Comparison of ENCODE assay signal across 1 cellular context in genomic region chr7:100890640-100891521, GRCh38.
A peak's percentile ranks its signal among the peaks of the same experiment; 100 is the strongest.
TF ChIP-seq lines count a peak whose summit lies in the region.

No MANE protein-coding gene starts in this region.

TF ChIP-seq in GM12878, 131 proteins besides CTCF, POLR2A, EP300 and RAD21 (continues in another document):
- TF ChIP-seq MYC (IDR thresholded peaks at IDR 0.05; ENCODE audit: insufficient read depth, insufficient read length, insufficient replicate concordance, low read length, severe bottlenecking) (no peak), ZNF384 (IDR thresholded peaks at IDR 0.05; ENCODE audit: borderline replicate concordance, low read depth, low read length) (no peak), REST (IDR thresholded peaks at IDR 0.05; ENCODE audit: low read depth, low read length) (no peak), USF1 (IDR thresholded peaks at IDR 0.05; ENCODE audit: borderline replicate concordance, extremely low read length, insufficient read depth, low read depth, low read length) (no peak), LARP7 (IDR thresholded peaks at IDR 0.05) (no peak), NR2C2 (IDR thresholded peaks at IDR 0.05; ENCODE audit: borderline replicate concordance, control insufficient read depth, insufficient read length, low read depth) (no peak), NR2C1 (IDR thresholded peaks at IDR 0.05) (no peak), MEF2B (IDR thresholded peaks at IDR 0.05; ENCODE audit: partially characterized antibody, poor library complexity, severe bottlenecking) (no peak), NKRF (conservative IDR thresholded peaks at IDR 0.05) (no peak), SIN3A (IDR thresholded peaks at IDR 0.05; ENCODE audit: low read depth, low read length) (no peak), POLR2AphosphoS2 (IDR thresholded peaks at IDR 0.05; ENCODE audit: low read depth, low read length) (no peak), ZBED1 (IDR thresholded peaks at IDR 0.05; ENCODE audit: borderline replicate concordance) (no peak), ZSCAN29 (IDR thresholded peaks at IDR 0.05) (no peak), KDM1A (IDR thresholded peaks at IDR 0.05; ENCODE audit: borderline replicate concordance) (no peak), NFYA (IDR thresholded peaks at IDR 0.05; ENCODE audit: borderline replicate concordance, low read depth, low read length) (no peak), ZBTB4 (CRISPR knock-in tag; IDR thresholded peaks at IDR 0.05) (no peak), ASH2L (IDR thresholded peaks at IDR 0.05; ENCODE audit: borderline replicate concordance, low read depth) (no peak), TAF1 (IDR thresholded peaks at IDR 0.05; ENCODE audit: borderline replicate concordance, low read depth, low read length) (no peak), PML (IDR thresholded peaks at IDR 0.05; ENCODE audit: low read length) (no peak), RBBP5 (conservative IDR thresholded peaks at IDR 0.05) (no peak), TARDBP (IDR thresholded peaks at IDR 0.05; ENCODE audit: borderline replicate concordance) (no peak), PAX8 (IDR thresholded peaks at IDR 0.05) (no peak), HDGF (IDR thresholded peaks at IDR 0.05) (0 out of 2 replicates have a peak, but pooled peaks have one; percentile 18), HCFC1 (IDR thresholded peaks at IDR 0.05; ENCODE audit: low read length) (no peak), ATF2 (IDR thresholded peaks at IDR 0.05; ENCODE audit: low read length) (no peak), FOS (IDR thresholded peaks at IDR 0.05; ENCODE audit: borderline replicate concordance, extremely low read depth, insufficient read length) (no peak), PRDM15 (CRISPR knock-in tag; IDR thresholded peaks at IDR 0.05) (no peak), ZNF592 (IDR thresholded peaks at IDR 0.05) (no peak), MEF2A (IDR thresholded peaks at IDR 0.05; ENCODE audit: insufficient read depth, low read depth, low read length) (no peak), ELK1 (IDR thresholded peaks at IDR 0.05; ENCODE audit: low read depth, low read length) (no peak), NR2F1 (conservative IDR thresholded peaks at IDR 0.05) (no peak), NBN (IDR thresholded peaks at IDR 0.05) (0 out of 2 replicates have a peak, but pooled peaks have one; percentile 3), MXI1 (IDR thresholded peaks at IDR 0.05; ENCODE audit: low read depth, low read length) (no peak), IKZF1 (conservative IDR thresholded peaks at IDR 0.05) (peak; percentile 42; the same call in 1 of the 2 replicates), DPF2 (IDR thresholded peaks at IDR 0.05) (peak; percentile 13; the same call in 1 of the 2 replicates), TCF7 (IDR thresholded peaks at IDR 0.05; ENCODE audit: borderline replicate concordance) (no peak), ZNF207 (IDR thresholded peaks at IDR 0.05; ENCODE audit: borderline replicate concordance) (no peak), SMAD5 (IDR thresholded peaks at IDR 0.05; ENCODE audit: low read depth) (no peak), ZNF217 (IDR thresholded peaks at IDR 0.05) (no peak), TBL1XR1 (IDR thresholded peaks at IDR 0.05; ENCODE audit: low read depth, low read length) (no peak), SREBF2 (IDR thresholded peaks at IDR 0.05; ENCODE audit: low read length) (no peak), SIX5 (IDR thresholded peaks at IDR 0.05; ENCODE audit: low read depth, low read length, severe bottlenecking) (no peak), CBFB (IDR thresholded peaks at IDR 0.05; ENCODE audit: low read depth) (no peak), GATAD2B (conservative IDR thresholded peaks at IDR 0.05; ENCODE audit: low read depth) (no peak), JUND (IDR thresholded peaks at IDR 0.05; ENCODE audit: low read depth, low read length) (no peak)
